In genomic region chr3:179734497-179735281, GRCh38 we compare ENCODE assay signal across 1 cellular context.
TF ChIP-seq lines count a peak whose summit lies in the region.

No MANE protein-coding gene starts in this region.

TF ChIP-seq in SK-N-SH treated with all-trans-retinoic acid at 6 μM for 48 hours, 23 proteins besides CTCF, POLR2A, EP300 and RAD21 (continued from another document):
- TF ChIP-seq POU6F1 (CRISPR knock-in tag; IDR thresholded peaks at IDR 0.05; ENCODE audit: borderline replicate concordance, low read depth) (no peak), ZC3H10 (CRISPR knock-in tag; IDR thresholded peaks at IDR 0.05) (no peak), ZNF565 (CRISPR knock-in tag; conservative IDR thresholded peaks at IDR 0.05; ENCODE audit: low read depth) (no peak)
